ENCODE assay signal across 1 cellular context in genomic region chr3:50559702-50560101, GRCh38.
TF ChIP-seq lines count a peak whose summit lies in the region.

No MANE protein-coding gene starts in this region.

TF ChIP-seq in WTC11, 78 proteins besides CTCF, POLR2A, EP300 and RAD21 (continued from another document):
- no peak for TF ChIP-seq ZSCAN18 (CRISPR knock-in tag; IDR thresholded peaks at IDR 0.05)
TF ChIP-seq in WTC11: peak in this region for 0.
